ENCODE assay signal across 11 cellular contexts in genomic region chr1:98644510-98644909, GRCh38.
"Had no signal": no experiment of that assay in that cellular context is flagged by ENCODE, and none has a peak within 500 bp of the region (broad histone marks: within the 10 kb centered on the region; RNA-seq: fewer than 3 reads in every experiment).

No MANE protein-coding gene starts in this region.

- H3K4me2 ChIP-seq: GM23338 had no signal

- ATAC-seq: GM23338, HCT116 had no signal

- H3K36me3 ChIP-seq: HAP-1 had no signal

- FAIRE-seq: H1, H54 had no signal

- H2AFZ ChIP-seq: GM23248, GM23338 had no signal

- DNase-seq: GM23248, GOT3, H7, H9, HCEC 1CT, HFFc6 had no signal

- H3K4me1 ChIP-seq: HAP-1 had no signal

- H3K9me3 ChIP-seq: HAP-1 had no signal

- H3K4me3 ChIP-seq: GM23248, GM23338, HAP-1 had no signal

- H3K9ac ChIP-seq: GM23248 had no signal

- H3K27ac ChIP-seq: GM23248 had no signal
